In the genomic region with DNA sequence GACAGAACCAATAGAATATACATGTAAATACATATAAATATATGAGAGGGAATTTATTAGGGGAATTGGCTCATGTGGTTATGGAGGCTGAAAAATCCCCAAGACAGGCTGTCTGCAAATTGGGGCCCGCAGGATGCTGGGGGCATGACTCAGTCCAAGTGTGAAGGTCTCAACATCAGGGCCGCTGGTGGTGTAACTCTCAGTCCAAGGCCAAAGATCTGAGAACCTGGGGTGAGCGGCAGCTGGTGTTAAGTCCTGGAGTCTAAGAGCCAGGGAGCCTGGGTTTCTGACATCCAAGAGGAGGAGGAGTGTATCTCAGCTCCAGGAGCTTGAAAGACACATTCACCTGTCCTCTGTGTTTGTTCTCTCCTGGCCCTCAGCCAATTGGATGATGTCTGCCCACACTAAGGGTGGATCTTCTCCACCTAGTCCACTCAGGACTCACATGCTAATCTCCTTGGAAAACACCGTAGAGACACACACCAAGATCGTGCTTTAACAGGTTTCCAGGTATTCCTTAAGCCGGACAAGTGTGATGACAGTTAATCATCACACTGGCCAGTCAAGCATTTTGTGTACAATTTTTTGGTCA, we compare ENCODE assay signal across 1 cellular context.
TF ChIP-seq lines count a peak whose summit lies in the region.

No MANE protein-coding gene starts in this region.

TF ChIP-seq in HepG2, 621 proteins besides CTCF, POLR2A, EP300 and RAD21 (continued from another document and continues in another):
- TF ChIP-seq, protein P1, sequence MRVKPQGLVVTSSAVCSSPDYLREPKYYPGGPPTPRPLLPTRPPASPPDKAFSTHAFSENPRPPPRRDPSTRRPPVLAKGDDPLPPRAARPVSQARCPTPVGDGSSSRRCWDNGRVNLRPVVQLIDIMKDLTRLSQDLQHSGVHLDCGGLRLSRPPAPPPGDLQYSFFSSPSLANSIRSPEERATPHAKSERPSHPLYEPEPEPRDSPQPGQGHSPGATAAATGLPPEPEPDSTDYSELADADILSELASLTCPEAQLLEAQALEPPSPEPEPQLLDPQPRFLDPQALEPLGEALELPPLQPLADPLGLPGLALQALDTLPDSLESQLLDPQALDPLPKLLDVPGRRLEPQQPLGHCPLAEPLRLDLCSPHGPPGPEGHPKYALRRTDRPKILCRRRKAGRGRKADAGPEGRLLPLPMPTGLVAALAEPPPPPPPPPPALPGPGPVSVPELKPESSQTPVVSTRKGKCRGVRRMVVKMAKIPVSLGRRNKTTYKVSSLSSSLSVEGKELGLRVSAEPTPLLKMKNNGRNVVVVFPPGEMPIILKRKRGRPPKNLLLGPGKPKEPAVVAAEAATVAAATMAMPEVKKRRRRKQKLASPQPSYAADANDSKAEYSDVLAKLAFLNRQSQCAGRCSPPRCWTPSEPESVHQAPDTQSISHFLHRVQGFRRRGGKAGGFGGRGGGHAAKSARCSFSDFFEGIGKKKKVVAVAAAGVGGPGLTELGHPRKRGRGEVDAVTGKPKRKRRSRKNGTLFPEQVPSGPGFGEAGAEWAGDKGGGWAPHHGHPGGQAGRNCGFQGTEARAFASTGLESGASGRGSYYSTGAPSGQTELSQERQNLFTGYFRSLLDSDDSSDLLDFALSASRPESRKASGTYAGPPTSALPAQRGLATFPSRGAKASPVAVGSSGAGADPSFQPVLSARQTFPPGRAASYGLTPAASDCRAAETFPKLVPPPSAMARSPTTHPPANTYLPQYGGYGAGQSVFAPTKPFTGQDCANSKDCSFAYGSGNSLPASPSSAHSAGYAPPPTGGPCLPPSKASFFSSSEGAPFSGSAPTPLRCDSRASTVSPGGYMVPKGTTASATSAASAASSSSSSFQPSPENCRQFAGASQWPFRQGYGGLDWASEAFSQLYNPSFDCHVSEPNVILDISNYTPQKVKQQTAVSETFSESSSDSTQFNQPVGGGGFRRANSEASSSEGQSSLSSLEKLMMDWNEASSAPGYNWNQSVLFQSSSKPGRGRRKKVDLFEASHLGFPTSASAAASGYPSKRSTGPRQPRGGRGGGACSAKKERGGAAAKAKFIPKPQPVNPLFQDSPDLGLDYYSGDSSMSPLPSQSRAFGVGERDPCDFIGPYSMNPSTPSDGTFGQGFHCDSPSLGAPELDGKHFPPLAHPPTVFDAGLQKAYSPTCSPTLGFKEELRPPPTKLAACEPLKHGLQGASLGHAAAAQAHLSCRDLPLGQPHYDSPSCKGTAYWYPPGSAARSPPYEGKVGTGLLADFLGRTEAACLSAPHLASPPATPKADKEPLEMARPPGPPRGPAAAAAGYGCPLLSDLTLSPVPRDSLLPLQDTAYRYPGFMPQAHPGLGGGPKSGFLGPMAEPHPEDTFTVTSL (CRISPR knock-in tag; IDR thresholded peaks at IDR 0.05; ENCODE audit: borderline replicate concordance) = peak; percentile 17; the same call in 1 of the 2 replicates
- no peak for TF ChIP-seq NR1H2 (CRISPR knock-in tag; IDR thresholded peaks at IDR 0.05; ENCODE audit: borderline replicate concordance, low read depth)
- no peak for TF ChIP-seq REPIN1 (CRISPR knock-in tag; IDR thresholded peaks at IDR 0.05; ENCODE audit: borderline replicate concordance, low read depth)
- TF ChIP-seq, protein P2, sequence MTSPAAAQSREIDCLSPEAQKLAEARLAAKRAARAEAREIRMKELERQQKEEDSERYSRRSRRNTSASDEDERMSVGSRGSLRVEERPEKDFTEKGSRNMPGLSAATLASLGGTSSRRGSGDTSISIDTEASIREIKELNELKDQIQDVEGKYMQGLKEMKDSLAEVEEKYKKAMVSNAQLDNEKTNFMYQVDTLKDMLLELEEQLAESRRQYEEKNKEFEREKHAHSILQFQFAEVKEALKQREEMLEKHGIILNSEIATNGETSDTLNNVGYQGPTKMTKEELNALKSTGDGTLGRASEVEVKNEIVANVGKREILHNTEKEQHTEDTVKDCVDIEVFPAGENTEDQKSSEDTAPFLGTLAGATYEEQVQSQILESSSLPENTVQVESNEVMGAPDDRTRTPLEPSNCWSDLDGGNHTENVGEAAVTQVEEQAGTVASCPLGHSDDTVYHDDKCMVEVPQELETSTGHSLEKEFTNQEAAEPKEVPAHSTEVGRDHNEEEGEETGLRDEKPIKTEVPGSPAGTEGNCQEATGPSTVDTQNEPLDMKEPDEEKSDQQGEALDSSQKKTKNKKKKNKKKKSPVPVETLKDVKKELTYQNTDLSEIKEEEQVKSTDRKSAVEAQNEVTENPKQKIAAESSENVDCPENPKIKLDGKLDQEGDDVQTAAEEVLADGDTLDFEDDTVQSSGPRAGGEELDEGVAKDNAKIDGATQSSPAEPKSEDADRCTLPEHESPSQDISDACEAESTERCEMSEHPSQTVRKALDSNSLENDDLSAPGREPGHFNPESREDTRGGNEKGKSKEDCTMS (CRISPR knock-in tag; conservative IDR thresholded peaks at IDR 0.05) = no peak
- no peak for TF ChIP-seq ZNF614 (CRISPR knock-in tag; IDR thresholded peaks at IDR 0.05; ENCODE audit: borderline replicate concordance)
- no peak for TF ChIP-seq HOXA7 (CRISPR knock-in tag; IDR thresholded peaks at IDR 0.05)
- no peak for TF ChIP-seq THRA (CRISPR knock-in tag; IDR thresholded peaks at IDR 0.05; ENCODE audit: borderline replicate concordance)
- no peak for TF ChIP-seq NCOA2 (CRISPR knock-in tag; IDR thresholded peaks at IDR 0.05)
- TF ChIP-seq CBX2 (IDR thresholded peaks at IDR 0.05; ENCODE audit: low read depth, low read length) = no peak
- no peak for TF ChIP-seq CBX2 (CRISPR knock-in tag; IDR thresholded peaks at IDR 0.05; ENCODE audit: low read depth)
- TF ChIP-seq SALL1 (CRISPR knock-in tag; IDR thresholded peaks at IDR 0.05) = peak; percentile 52; the same call in 1 of the 2 replicates
- no peak for TF ChIP-seq YEATS2 (CRISPR knock-in tag; IDR thresholded peaks at IDR 0.05; ENCODE audit: borderline replicate concordance)
- TF ChIP-seq RXRA (CRISPR knock-in tag; IDR thresholded peaks at IDR 0.05) = peak; percentile 17; the same call in 1 of the 2 replicates
- TF ChIP-seq ZNF737 (CRISPR knock-in tag; IDR thresholded peaks at IDR 0.05; ENCODE audit: borderline replicate concordance) = no peak
- TF ChIP-seq ZNF354B (CRISPR knock-in tag; IDR thresholded peaks at IDR 0.05) = no peak
- TF ChIP-seq, protein P3, sequence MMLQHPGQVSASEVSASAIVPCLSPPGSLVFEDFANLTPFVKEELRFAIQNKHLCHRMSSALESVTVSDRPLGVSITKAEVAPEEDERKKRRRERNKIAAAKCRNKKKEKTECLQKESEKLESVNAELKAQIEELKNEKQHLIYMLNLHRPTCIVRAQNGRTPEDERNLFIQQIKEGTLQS (CRISPR knock-in tag; IDR thresholded peaks at IDR 0.05) = 0 out of 2 replicates have a peak, but pooled peaks have one; percentile 31
- no peak for TF ChIP-seq FOXP4 (CRISPR knock-in tag; IDR thresholded peaks at IDR 0.05)
- TF ChIP-seq, protein P4, sequence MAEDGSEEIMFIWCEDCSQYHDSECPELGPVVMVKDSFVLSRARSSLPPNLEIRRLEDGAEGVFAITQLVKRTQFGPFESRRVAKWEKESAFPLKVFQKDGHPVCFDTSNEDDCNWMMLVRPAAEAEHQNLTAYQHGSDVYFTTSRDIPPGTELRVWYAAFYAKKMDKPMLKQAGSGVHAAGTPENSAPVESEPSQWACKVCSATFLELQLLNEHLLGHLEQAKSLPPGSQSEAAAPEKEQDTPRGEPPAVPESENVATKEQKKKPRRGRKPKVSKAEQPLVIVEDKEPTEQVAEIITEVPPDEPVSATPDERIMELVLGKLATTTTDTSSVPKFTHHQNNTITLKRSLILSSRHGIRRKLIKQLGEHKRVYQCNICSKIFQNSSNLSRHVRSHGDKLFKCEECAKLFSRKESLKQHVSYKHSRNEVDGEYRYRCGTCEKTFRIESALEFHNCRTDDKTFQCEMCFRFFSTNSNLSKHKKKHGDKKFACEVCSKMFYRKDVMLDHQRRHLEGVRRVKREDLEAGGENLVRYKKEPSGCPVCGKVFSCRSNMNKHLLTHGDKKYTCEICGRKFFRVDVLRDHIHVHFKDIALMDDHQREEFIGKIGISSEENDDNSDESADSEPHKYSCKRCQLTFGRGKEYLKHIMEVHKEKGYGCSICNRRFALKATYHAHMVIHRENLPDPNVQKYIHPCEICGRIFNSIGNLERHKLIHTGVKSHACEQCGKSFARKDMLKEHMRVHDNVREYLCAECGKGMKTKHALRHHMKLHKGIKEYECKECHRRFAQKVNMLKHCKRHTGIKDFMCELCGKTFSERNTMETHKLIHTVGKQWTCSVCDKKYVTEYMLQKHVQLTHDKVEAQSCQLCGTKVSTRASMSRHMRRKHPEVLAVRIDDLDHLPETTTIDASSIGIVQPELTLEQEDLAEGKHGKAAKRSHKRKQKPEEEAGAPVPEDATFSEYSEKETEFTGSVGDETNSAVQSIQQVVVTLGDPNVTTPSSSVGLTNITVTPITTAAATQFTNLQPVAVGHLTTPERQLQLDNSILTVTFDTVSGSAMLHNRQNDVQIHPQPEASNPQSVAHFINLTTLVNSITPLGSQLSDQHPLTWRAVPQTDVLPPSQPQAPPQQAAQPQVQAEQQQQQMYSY (CRISPR knock-in tag; IDR thresholded peaks at IDR 0.05) = peak; percentile 76; the same call in 1 of the 2 replicates
- TF ChIP-seq PLRG1 (conservative IDR thresholded peaks at IDR 0.05) = no peak
- TF ChIP-seq, protein P5, sequence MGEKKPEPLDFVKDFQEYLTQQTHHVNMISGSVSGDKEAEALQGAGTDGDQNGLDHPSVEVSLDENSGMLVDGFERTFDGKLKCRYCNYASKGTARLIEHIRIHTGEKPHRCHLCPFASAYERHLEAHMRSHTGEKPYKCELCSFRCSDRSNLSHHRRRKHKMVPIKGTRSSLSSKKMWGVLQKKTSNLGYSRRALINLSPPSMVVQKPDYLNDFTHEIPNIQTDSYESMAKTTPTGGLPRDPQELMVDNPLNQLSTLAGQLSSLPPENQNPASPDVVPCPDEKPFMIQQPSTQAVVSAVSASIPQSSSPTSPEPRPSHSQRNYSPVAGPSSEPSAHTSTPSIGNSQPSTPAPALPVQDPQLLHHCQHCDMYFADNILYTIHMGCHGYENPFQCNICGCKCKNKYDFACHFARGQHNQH (CRISPR knock-in tag; IDR thresholded peaks at IDR 0.05) = peak; percentile 39; the same call in 1 of the 2 replicates
- TF ChIP-seq NAIF1 (CRISPR knock-in tag; IDR thresholded peaks at IDR 0.05; ENCODE audit: borderline replicate concordance) = no peak
- TF ChIP-seq, protein P6, sequence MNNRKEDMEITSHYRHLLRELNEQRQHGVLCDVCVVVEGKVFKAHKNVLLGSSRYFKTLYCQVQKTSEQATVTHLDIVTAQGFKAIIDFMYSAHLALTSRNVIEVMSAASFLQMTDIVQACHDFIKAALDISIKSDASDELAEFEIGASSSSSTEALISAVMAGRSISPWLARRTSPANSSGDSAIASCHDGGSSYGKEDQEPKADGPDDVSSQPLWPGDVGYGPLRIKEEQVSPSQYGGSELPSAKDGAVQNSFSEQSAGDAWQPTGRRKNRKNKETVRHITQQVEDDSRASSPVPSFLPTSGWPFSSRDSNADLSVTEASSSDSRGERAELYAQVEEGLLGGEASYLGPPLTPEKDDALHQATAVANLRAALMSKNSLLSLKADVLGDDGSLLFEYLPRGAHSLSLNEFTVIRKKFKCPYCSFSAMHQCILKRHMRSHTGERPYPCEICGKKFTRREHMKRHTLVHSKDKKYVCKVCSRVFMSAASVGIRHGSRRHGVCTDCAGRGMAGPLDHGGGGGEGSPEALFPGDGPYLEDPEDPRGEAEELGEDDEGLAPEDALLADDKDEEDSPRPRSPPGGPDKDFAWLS (CRISPR knock-in tag; IDR thresholded peaks at IDR 0.05; ENCODE audit: borderline replicate concordance) = no peak
- TF ChIP-seq TARDBP (CRISPR knock-in tag; IDR thresholded peaks at IDR 0.05) = peak; percentile 20; the same call in 1 of the 2 replicates
- no peak for TF ChIP-seq HNRNPL (IDR thresholded peaks at IDR 0.05; ENCODE audit: low read depth, low read length)
- no peak for TF ChIP-seq ZNF567 (CRISPR knock-in tag; IDR thresholded peaks at IDR 0.05; ENCODE audit: borderline replicate concordance)
- no peak for TF ChIP-seq ZNF878 (CRISPR knock-in tag; IDR thresholded peaks at IDR 0.05)
- no peak for TF ChIP-seq ZBTB38 (CRISPR knock-in tag; IDR thresholded peaks at IDR 0.05)
- no peak for TF ChIP-seq HOXA3 (CRISPR knock-in tag; IDR thresholded peaks at IDR 0.05)
- TF ChIP-seq BATF2 (CRISPR knock-in tag; IDR thresholded peaks at IDR 0.05) = no peak
- no peak for TF ChIP-seq PRMT3 (CRISPR knock-in tag; IDR thresholded peaks at IDR 0.05; ENCODE audit: borderline replicate concordance, low read depth)
- no peak for TF ChIP-seq ZFY (CRISPR knock-in tag; IDR thresholded peaks at IDR 0.05)
- TF ChIP-seq NPAS2 (CRISPR knock-in tag; IDR thresholded peaks at IDR 0.05; ENCODE audit: borderline replicate concordance) = no peak
- TF ChIP-seq FIP1L1 (IDR thresholded peaks at IDR 0.05; ENCODE audit: borderline replicate concordance, insufficient read depth, low read depth, low read length) = no peak
